ENCODE assay signal across 19 cellular contexts in genomic region chr3:142013331-142013730, GRCh38.
"Had no signal": no experiment of that assay in that cellular context is flagged by ENCODE, and none has a peak within 500 bp of the region (broad histone marks: within the 10 kb centered on the region; RNA-seq: fewer than 3 reads in every experiment).

No MANE protein-coding gene starts in this region.

- H3K4me1 ChIP-seq: lower lobe of right lung, neural progenitor cell, pancreas, tibial nerve had no signal

- H3K27ac ChIP-seq: dorsolateral prefrontal cortex, left ventricle myocardium inferior, lower lobe of right lung, neural progenitor cell, pancreas, tibial nerve had no signal

- ATAC-seq: left cardiac atrium; lower lobe of right lung; natural killer cell treated with Interleukin-12 subunit alpha and Interleukin-12 subunit beta and Interleukin-15 and Interleukin-18, amount 100 ng/mL, for 72 hours; pancreas; right cardiac atrium; stimulated activated effector memory CD8-positive, alpha-beta T cell treated with anti-CD3 and anti-CD28 coated beads, Interleukin-12 subunit alpha, Interleukin-12 subunit beta, amount 100 ng/mL, for 72 hours; stimulated activated naive CD8-positive, alpha-beta T cell treated with anti-CD3 and anti-CD28 coated beads, Interleukin-15, Interleukin-2, amounts not matched to agents 100 U/mL and 50 U/mL, for 24 hours had no signal

- H2AFZ ChIP-seq: neural progenitor cell had no signal

- H3K9ac ChIP-seq: neural progenitor cell had no signal

- H3K4me2 ChIP-seq: neural progenitor cell, smooth muscle cell had no signal

- H3K4me3 ChIP-seq: dorsolateral prefrontal cortex, left ventricle myocardium inferior, lower lobe of right lung, neural progenitor cell, pancreas, smooth muscle cell, tibial nerve had no signal

- H3K27me3 ChIP-seq: dorsolateral prefrontal cortex, neural progenitor cell, pancreas, tibial nerve had no signal

- H3K36me3 ChIP-seq: lower lobe of right lung, neural progenitor cell, pancreas, tibial nerve had no signal

- H3K9me3 ChIP-seq: left ventricle myocardium inferior, lower lobe of right lung, pancreas, tibial nerve had no signal

- DNase-seq: cortex of kidney; dorsolateral prefrontal cortex; effector CD8-positive, alpha-beta T cell; foreskin fibroblast; kidney; left cardiac atrium; left ventricle myocardium inferior; lower lobe of right lung; nucleus accumbens; pancreas; right cardiac atrium; stimulated activated CD4-positive, alpha-beta T cell treated with anti-CD3 and anti-CD28 coated beads, Interleukin-4, amount 100 ng/mL, for 1 hour; stimulated activated CD8-positive, alpha-beta memory T cell treated with anti-CD3 and anti-CD28 coated beads, Interleukin-4, amount 100 ng/mL, for 48 hours; stimulated activated naive CD8-positive, alpha-beta T cell treated with anti-CD3 and anti-CD28 coated beads, Interleukin-15, Interleukin-2, amounts not matched to agents 100 U/mL and 50 U/mL, for 24 hours had no signal
